Comparison of ENCODE assay signal across 8 cellular contexts in the genomic region with DNA sequence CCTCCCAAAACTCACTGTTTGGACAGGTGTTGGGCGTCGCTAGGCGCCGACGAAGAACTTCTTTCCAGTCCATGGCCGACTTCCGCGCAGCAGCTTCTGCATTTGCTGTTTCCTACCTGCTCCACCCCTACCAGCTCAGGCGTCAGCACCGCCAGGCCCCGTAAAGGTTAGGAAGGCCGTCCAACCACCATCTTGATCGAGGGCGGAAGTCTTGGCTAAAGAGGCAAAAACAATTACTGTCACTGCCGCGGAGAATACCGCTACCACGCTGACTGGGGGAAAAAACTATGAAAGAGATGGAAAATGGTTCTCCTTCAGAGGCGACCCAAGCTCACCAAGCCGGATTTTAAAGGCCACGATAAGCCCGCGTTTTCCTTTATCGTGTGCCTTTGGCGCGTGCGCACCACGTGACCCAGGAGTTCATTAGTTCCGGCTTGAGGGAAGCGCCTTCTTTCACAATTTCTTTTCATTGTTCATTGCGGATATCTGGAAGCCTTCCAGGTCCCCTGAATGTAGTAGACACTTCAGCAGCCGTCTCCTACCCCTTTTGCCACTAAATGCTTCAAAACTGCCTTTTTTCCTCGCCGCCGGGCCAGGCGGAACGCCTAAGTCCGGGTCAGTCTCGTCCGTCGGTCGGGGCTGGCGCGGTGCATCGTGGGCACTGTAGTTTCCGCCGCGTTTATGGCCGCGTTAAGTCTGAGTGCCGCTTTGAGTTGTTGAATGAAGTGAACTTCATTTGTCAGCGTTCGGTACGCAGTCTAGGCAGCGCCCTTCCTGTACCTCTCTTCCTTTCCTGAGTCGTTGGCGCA. TPM values are rescaled to one million over a fixed set of nuclear protein-coding genes. Genes with fewer than 3 reads are reported as not detected.
DNase-seq lines count a peak whose midpoint lies in the region; ATAC-seq, FAIRE-seq and TF ChIP-seq lines count a peak whose summit lies in the region.

A gene (minus strand): TSS at position 104 of the 809 bp plus-strand sequence. CDS start 31 bp downstream, at position 73.
A gene (plus strand): TSS at position 666 of the 809 bp plus-strand sequence. CDS start 694 bp downstream, outside the sequence.

- CTCF ChIA-PET in T-cell (lab: Charles Lee) = interaction anchor here (1.0 to 3.1 kb wide), 4 partner anchors 19 to 294 kb away, joined by 3 to 26 read pairs (median 10); a partner anchor contains a TSS

- POLR2A ChIA-PET in T-cell (lab: Charles Lee) = interaction anchor here (0.6 to 3.9 kb wide), 12 partner anchors 11 to 294 kb away, joined by 3 to 35 read pairs (median 6); a partner anchor contains a TSS

- peak within 1 kb of the TSS; percentile 95 for H3K27ac ChIP-seq in adipose tissue (ENCODE audit: low read depth, low read length)
- H3K27ac ChIP-seq in heart left ventricle = peak within 1 kb of the TSS; percentile 91 to 100 (median 96)

- FAIRE-seq in GM12891 (lab: Jason Lieb, UNC) = peak; percentile 99

- intact Hi-C loops in heart left ventricle (cut with DNase I) = loop anchor here in 6 of 10 donors (1.0 to 10.0 kb wide), 11 partner anchors 75 to 685 kb away; a partner anchor contains a TSS

- no peaks in the 10 kb centered on the region for H3K9me3 ChIP-seq in heart left ventricle

- H3K4me3 ChIP-seq in heart left ventricle = peak within 1 kb of the TSS; percentile 55 to 86 (median 68)

- peaks cover 0 to 28% (median 8%) of the 10 kb centered on the region in 9 donors for H3K36me3 ChIP-seq in heart left ventricle

- H3K27me3 ChIP-seq in heart left ventricle = no peaks in the 10 kb centered on the region

- H3K27ac Mint-ChIP-seq in T-cell = peak within 1 kb of the TSS; percentile 100
- H3K27ac Mint-ChIP-seq in type B pancreatic cell = peak within 1 kb of the TSS; percentile 100

- DNase-seq in GM12891 (ENCODE audit: insufficient read length, low spot score) (peak; percentile 72), NCI-H1436 treated with DMSO at 0.1 percent for 48 hours (lab: John Stamatoyannopoulos, UW) (peak; percentile 51), T-cell (peak; percentile 76 to 94 (median 92)), heart left ventricle (peak; percentile 91 to 94 (median 92)), pons (ENCODE audit: low spot score) (peak; percentile 97), type B pancreatic cell (ENCODE audit: extremely low spot score, unreplicated experiment) (peak; percentile 86)

- H3K4me1 ChIP-seq in heart left ventricle = peaks cover 0 to 53% (median 18%) of the 10 kb centered on the region in 12 donors

- H3K4me1 Mint-ChIP-seq in T-cell (peaks cover 74 to 78% (median 75%) of the 10 kb centered on the region in 3 donors), type B pancreatic cell (ENCODE audit: unreplicated experiment) (peaks cover 29% of the 10 kb centered on the region)

- peak within 1 kb of the TSS; percentile 98 to 99 (median 98) for H3K4me3 Mint-ChIP-seq in T-cell
- H3K4me3 Mint-ChIP-seq in type B pancreatic cell = peak within 1 kb of the TSS; percentile 96

- H3K27me3 Mint-ChIP-seq in T-cell (no peaks in the 10 kb centered on the region), type B pancreatic cell (no peaks in the 10 kb centered on the region)

- WGBS in adipose tissue, 3 donors = 0% methylated on average over 57 of the region's 57 CpGs
- WGBS in heart left ventricle, 4 donors = 0% methylated on average over 51 to 57 of the region's 57 CpGs

- peak; percentile 79 for TF ChIP-seq POLR2A in GM12891 (IDR thresholded peaks at IDR 0.05; ENCODE audit: low read depth, low read length)
- peak in 1 of 2 donors; percentile 60 for TF ChIP-seq POLR2A in heart left ventricle (IDR thresholded peaks at IDR 0.05)

- peaks cover 13% of the 10 kb centered on the region for H3K36me3 Mint-ChIP-seq in T-cell
- H3K36me3 Mint-ChIP-seq in type B pancreatic cell = peaks cover 18% of the 10 kb centered on the region

- ATAC-seq in HG02840 (IDR thresholded peaks at IDR 0.05; ENCODE audit: low FRiP score, unreplicated experiment) = peak; percentile 83
- peak; percentile 84 to 91 (median 86) for ATAC-seq in T-cell (replicated peaks in 1 of 4)
- ATAC-seq in heart left ventricle = peak; percentile 95 to 97 (median 96)

- TF ChIP-seq CTCF in heart left ventricle (IDR thresholded peaks at IDR 0.05) (no peak), type B pancreatic cell (conservative IDR thresholded peaks at IDR 0.05) (no peak)

- H3K9me3 Mint-ChIP-seq in T-cell (no peaks in the 10 kb centered on the region), type B pancreatic cell (no peaks in the 10 kb centered on the region)

TF ChIP-seq in GM12891, 5 proteins besides CTCF, POLR2A, EP300 and RAD21:
- peak; percentile 64 for TF ChIP-seq POLR2AphosphoS5 (IDR thresholded peaks at IDR 0.05; ENCODE audit: low read depth, low read length)
- peak; percentile 38; the same call in 1 of the 2 replicates for TF ChIP-seq TAF1 (IDR thresholded peaks at IDR 0.05; ENCODE audit: low read depth, low read length)
- peak; percentile 60 for TF ChIP-seq SPI1 (IDR thresholded peaks at IDR 0.05; ENCODE audit: low read depth, low read length)
- TF ChIP-seq POU2F2 (IDR thresholded peaks at IDR 0.05; ENCODE audit: low read depth, low read length) = no peak; the same call in none of the 2 replicates
- TF ChIP-seq PAX5 (IDR thresholded peaks at IDR 0.05; ENCODE audit: insufficient read depth, low read length, severe bottlenecking) = no peak

RNA-seq across cellular contexts. Expression of the first gene that starts in this region (rescaled TPM):
- 32.3 TPM for polyA plus RNA-seq in GM12891 (2012; ENCODE audit: low read depth, missing spikeins)
- total RNA-seq in T-cell (10 to 100 TPM; 28.1 to 40.5 (median 32.9) TPM), heart left ventricle (10 to 100 TPM; 15.2 to 37.3 (median 28.5) TPM), type B pancreatic cell (ENCODE audit: low replicate concordance) (25.2 and 29.0 TPM in 2 replicates)
- polyA plus RNA-seq in adipose tissue (10 to 100 TPM in 2 of 3 donors, 1 to 10 TPM in 1; 8.4 to 34.0 (median 22.4) TPM), heart left ventricle (10 to 100 TPM; 25.0 to 34.3 TPM)

RNA-seq across cellular contexts. Expression of the second gene that starts in this region (rescaled TPM):
- polyA plus RNA-seq in GM12891 (2012; ENCODE audit: low read depth, missing spikeins) = 28.3 TPM
- total RNA-seq in T-cell (10 to 100 TPM; 31.9 to 43.3 (median 35.9) TPM), heart left ventricle (10 to 100 TPM; 18.0 to 25.8 (median 21.1) TPM), type B pancreatic cell (ENCODE audit: low replicate concordance) (29.1 and 33.9 TPM in 2 replicates)
- polyA plus RNA-seq in adipose tissue (10 to 100 TPM in 1 of 3 donors, 1 to 10 TPM in 2; 7.2 to 14.5 (median 8.4) TPM), heart left ventricle (10 to 100 TPM in 1 of 2 donors, 1 to 10 TPM in 1; 8.3 to 23.0 TPM)

Comparison
In these comparisons a context has a peak if more than half of its experiments do, and no peak if none do; other contexts are left out.
1. Peak in every context shown above with its lines: DNase-seq, ATAC-seq, H3K4me3 ChIP-seq and H3K27ac ChIP-seq.